In genomic region chr18:58416704-58417683, GRCh38 we compare ENCODE assay signal across 1 cellular context.
A peak's percentile ranks its signal among the peaks of the same experiment; 100 is the strongest.
TF ChIP-seq lines count a peak whose summit lies in the region.

No MANE protein-coding gene starts in this region.

TF ChIP-seq in HepG2, 621 proteins besides CTCF, POLR2A, EP300 and RAD21 (continued from another document):
- TF ChIP-seq BCLAF1 (IDR thresholded peaks at IDR 0.05): no peak
- peak; percentile 27 for TF ChIP-seq FOSL2 (CRISPR knock-in tag; IDR thresholded peaks at IDR 0.05)
- TF ChIP-seq TEF (CRISPR knock-in tag; IDR thresholded peaks at IDR 0.05): no peak
- no peak for TF ChIP-seq BRCA1 (CRISPR knock-in tag; IDR thresholded peaks at IDR 0.05)
- 0 out of 2 replicates have a peak, but pooled peaks have one; percentile 21 for TF ChIP-seq ZNF580 (CRISPR knock-in tag; IDR thresholded peaks at IDR 0.05; ENCODE audit: borderline replicate concordance, low read depth)
- TF ChIP-seq GATAD2A (CRISPR knock-in tag; IDR thresholded peaks at IDR 0.05): peak; percentile 61; the same call in 1 of the 2 replicates
- no peak for TF ChIP-seq RBM39 (IDR thresholded peaks at IDR 0.05; ENCODE audit: low read depth, low read length, poor library complexity, severe bottlenecking)
- peak; percentile 11 for TF ChIP-seq POLR2AphosphoS5 (IDR thresholded peaks at IDR 0.05; ENCODE audit: low read depth, low read length)
- peak; percentile 5; the same call in 1 of the 2 replicates for TF ChIP-seq KDM2A (CRISPR knock-in tag; IDR thresholded peaks at IDR 0.05; ENCODE audit: borderline replicate concordance, low read depth)
- no peak for TF ChIP-seq GRHL1 (CRISPR knock-in tag; conservative IDR thresholded peaks at IDR 0.05)
- peak; percentile 67; the same call in 1 of the 2 replicates for TF ChIP-seq POLR2G (IDR thresholded peaks at IDR 0.05; ENCODE audit: low read depth, low read length)
- peak; percentile 37; the same call in 1 of the 2 replicates for TF ChIP-seq HNF1B (CRISPR knock-in tag; IDR thresholded peaks at IDR 0.05)
- TF ChIP-seq ZBTB3 (CRISPR knock-in tag; IDR thresholded peaks at IDR 0.05; ENCODE audit: borderline replicate concordance, low read depth): no peak
- TF ChIP-seq SAFB2 (CRISPR knock-in tag; IDR thresholded peaks at IDR 0.05; ENCODE audit: borderline replicate concordance, low read depth): peak; percentile 61; the same call in 1 of the 2 replicates
- TF ChIP-seq ZFX (CRISPR knock-in tag; IDR thresholded peaks at IDR 0.05; ENCODE audit: low read depth): 0 out of 2 replicates have a peak, but pooled peaks have one; percentile 18
- 0 out of 2 replicates have a peak, but pooled peaks have one; percentile 3 for TF ChIP-seq STAG1 (CRISPR knock-in tag; IDR thresholded peaks at IDR 0.05)
- 0 out of 2 replicates have a peak, but pooled peaks have one; percentile 24 for TF ChIP-seq REPIN1 (CRISPR knock-in tag; IDR thresholded peaks at IDR 0.05; ENCODE audit: borderline replicate concordance, low read depth)
- TF ChIP-seq ELK4 (CRISPR knock-in tag; IDR thresholded peaks at IDR 0.05; ENCODE audit: borderline replicate concordance): no peak
- no peak for TF ChIP-seq ZNF225 (CRISPR knock-in tag; IDR thresholded peaks at IDR 0.05)
- peak; percentile 94 for TF ChIP-seq AGO2 (optimal IDR thresholded peaks at IDR 0.05; ENCODE audit: low read depth, low read length)
- no peak for TF ChIP-seq ZNF530 (CRISPR knock-in tag; IDR thresholded peaks at IDR 0.05; ENCODE audit: low read depth)
- TF ChIP-seq ZNF552 (CRISPR knock-in tag; IDR thresholded peaks at IDR 0.05; ENCODE audit: borderline replicate concordance): no peak
- no peak for TF ChIP-seq TCF7L2 (IDR thresholded peaks at IDR 0.05; ENCODE audit: low read depth, low read length)
